ENCODE assay signal across 8 cellular contexts in the genomic region with DNA sequence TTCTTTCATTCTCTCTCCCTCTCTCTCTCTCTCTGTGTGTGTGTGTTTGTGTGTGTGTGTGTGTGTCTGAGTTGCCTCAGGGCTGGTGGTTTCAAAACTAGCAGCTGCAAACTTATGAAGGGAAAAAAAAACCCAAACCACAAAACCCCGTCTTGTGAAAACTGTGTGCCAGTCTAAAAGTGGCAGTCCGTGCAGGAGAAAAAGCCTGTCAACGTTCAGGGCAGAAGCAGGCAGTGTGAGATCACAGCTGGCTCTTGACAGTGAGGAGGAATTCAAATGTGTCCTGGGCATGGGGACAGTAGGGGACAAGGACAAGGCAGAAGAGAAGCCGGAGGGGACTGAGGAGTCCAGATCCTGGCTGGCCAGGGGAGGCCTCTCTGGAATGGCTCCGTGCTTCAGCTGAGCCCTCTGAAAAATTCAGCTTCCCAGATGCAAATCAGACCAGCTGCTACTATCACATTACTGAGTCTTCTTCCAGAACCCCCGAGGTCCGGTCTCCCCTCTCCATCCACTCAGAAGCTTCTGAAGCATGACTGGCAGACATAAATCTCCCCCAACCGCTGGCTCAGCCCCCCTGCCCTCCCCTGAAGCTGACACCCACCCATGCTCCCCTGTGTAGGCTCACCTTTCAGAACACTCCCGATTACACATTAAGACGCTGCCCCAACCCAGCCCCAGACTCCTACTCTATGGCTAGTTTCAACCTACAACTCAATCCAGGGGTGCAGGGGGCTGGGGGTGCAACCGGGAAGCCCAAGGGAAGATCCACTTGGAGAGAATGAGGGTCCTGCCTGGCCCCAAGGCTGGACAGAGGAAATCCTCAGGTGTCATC. TPM values are rescaled to one million over a fixed set of nuclear protein-coding genes. Genes with fewer than 3 reads are reported as not detected.
DNase-seq lines count a peak whose midpoint lies in the region; ATAC-seq, FAIRE-seq and TF ChIP-seq lines count a peak whose summit lies in the region.

No MANE protein-coding gene starts in this region.

- ATAC-seq in GM18867 (IDR thresholded peaks at IDR 0.05; ENCODE audit: unreplicated experiment): peak; percentile 59
- peak; percentile 49 for ATAC-seq in HG02885 (IDR thresholded peaks at IDR 0.05; ENCODE audit: poor library complexity, unreplicated experiment)

- no peak for TF ChIP-seq POLR2A in uterus (IDR thresholded peaks at IDR 0.05)

- BruUV-seq in OCI-LY7 (replicated peaks; lab: Mats Ljungman, UMichigan): no TSS peak

- peaks cover 81% of the 10 kb centered on the region for H3K79me2 ChIP-seq in OCI-LY7 (ENCODE audit: insufficient read depth, low read depth, low read length)

- POLR2A ChIA-PET in OCI-LY7 (lab: Charles Lee): interaction anchor here (0.7 to 5.1 kb wide), 17 partner anchors 7 to 247 kb away, joined by 3 to 67 read pairs (median 6); a partner anchor contains a TSS

- peak overlapping the region; percentile 95 for H3K4me2 ChIP-seq in OCI-LY7 (ENCODE audit: low read length)

- DNase-seq in OCI-LY7 (ENCODE audit: low spot score) (peak; percentile 95), cardiac fibroblast (ENCODE audit: low read depth in 2 of 2) (peak; percentile 40 to 68), neural crest cell (ENCODE audit: low read depth, low spot score) (no peak), HTR-8/SVneo (ENCODE audit: insufficient read length, low spot score) (no peak), uterus (no peak), NCI-H1417 treated with DMSO at 0.1 percent for 48 hours (lab: John Stamatoyannopoulos, UW) (no peak)

- H3K27me3 Mint-ChIP-seq in neural crest cell (ENCODE audit: low read depth): peaks cover 38% of the 10 kb centered on the region

- no peaks in the 10 kb centered on the region for H4K20me1 ChIP-seq in OCI-LY7 (ENCODE audit: insufficient read depth, low read length)

- CTCF ChIA-PET in OCI-LY7 (lab: Charles Lee; ENCODE audit: unreplicated experiment): interaction anchor here (0.6 to 1.1 kb wide), 4 partner anchors 10 to 106 kb away, joined by 3 to 4 read pairs (median 3); no protein-coding TSS in a partner anchor

- no peak for FAIRE-seq in HTR-8/SVneo (lab: Jason Lieb, UNC)

- peaks cover 33% of the 10 kb centered on the region for H3K4me1 Mint-ChIP-seq in neural crest cell

- no peak overlapping the region for H3K4me3 Mint-ChIP-seq in neural crest cell

- H3K27me3 ChIP-seq in uterus: no peaks in the 10 kb centered on the region

- H3K27ac Mint-ChIP-seq in neural crest cell (ENCODE audit: unreplicated experiment): peak overlapping the region; percentile 39

- intact Hi-C loops in OCI-LY7 (cut with micrococcal nuclease; ENCODE audit: unreplicated experiment): loop anchor here (1.0 to 10.0 kb wide), 7 partner anchors 7 to 1456 kb away; a partner anchor contains a TSS
- intact Hi-C loops in uterus (cut with DNase I; ENCODE audit: low total_unique reads): no loop called here

- H3K36me3 Mint-ChIP-seq in neural crest cell (ENCODE audit: low read depth): no peaks in the 10 kb centered on the region

- H3K9me3 ChIP-seq in OCI-LY7 (ENCODE audit: low read length) (no peaks in the 10 kb centered on the region), uterus (no peaks in the 10 kb centered on the region)

- H3K4me1 ChIP-seq in OCI-LY7 (ENCODE audit: insufficient read depth, low read length, poor library complexity, severe bottlenecking): peaks cover 99% of the 10 kb centered on the region
- H3K4me1 ChIP-seq in uterus: no peaks in the 10 kb centered on the region

- H3K27ac ChIP-seq in OCI-LY7 (ENCODE audit: low read depth, low read length, poor library complexity, severe bottlenecking) (peak overlapping the region; percentile 99), uterus (peak overlapping the region in 1 of 2 donors; percentile 49)

- TF ChIP-seq CTCF in OCI-LY7 (conservative IDR thresholded peaks at IDR 0.05; ENCODE audit: low read length) (no peak), cardiac fibroblast (IDR thresholded peaks at IDR 0.05; ENCODE audit: low read depth, low read length) (no peak), neural crest cell (conservative IDR thresholded peaks at IDR 0.05) (no peak), uterus (IDR thresholded peaks at IDR 0.05) (no peak)

- H3K36me3 ChIP-seq in OCI-LY7 (ENCODE audit: insufficient read depth, low read length): peaks cover 10% of the 10 kb centered on the region; the same call in 1 of the 2 replicates
- H3K36me3 ChIP-seq in uterus: no peaks in the 10 kb centered on the region

- H2AFZ ChIP-seq in OCI-LY7 (ENCODE audit: low read length): no peak overlapping the region

- peak overlapping the region; percentile 57 for H3K4me3 ChIP-seq in OCI-LY7 (ENCODE audit: low read depth, low read length, poor library complexity, severe bottlenecking)
- no peak overlapping the region for H3K4me3 ChIP-seq in cardiac fibroblast (replicated peaks in 1 of 2; ENCODE audit: low read depth in 2 of 2, low read length in 2 of 2)
- H3K4me3 ChIP-seq in uterus: no peak overlapping the region

- no peaks in the 10 kb centered on the region for H3K9me3 Mint-ChIP-seq in neural crest cell

- H3K9me2 ChIP-seq in OCI-LY7 (ENCODE audit: insufficient read depth, low read length): no peaks in the 10 kb centered on the region

RNA-seq across cellular contexts. Expression of a gene that starts 32.0 kb away (rescaled TPM):
- 79.4 and 88.8 TPM in 2 replicates for total RNA-seq in OCI-LY7 (2014; rRNA removed; shearing (Covaris generic))
- total RNA-seq in OCI-LY7 (2022) (78.2 and 81.2 TPM in 2 replicates), neural crest cell (0.23 and 0.48 TPM in 2 replicates), uterus (10 to 100 TPM; 12.4 to 56.0 (median 22.5) TPM)

Comparison
In these comparisons a context has a peak if more than half of its experiments do, and no peak if none do; other contexts are left out.
1. DNase-seq: peak in OCI-LY7 (single experiment) and cardiac fibroblast (2 of 2); none in neural crest cell (single experiment), HTR-8/SVneo (single experiment), uterus (0 of 2) and NCI-H1417 treated with DMSO at 0.1 percent for 48 hours (single experiment).